ENCODE assay signal across 8 cellular contexts in genomic region chrX:9466711-9467110, GRCh38. TPM values are rescaled to one million over a fixed set of nuclear protein-coding genes. Genes with fewer than 3 reads are reported as not detected.
DNase-seq lines count a peak whose midpoint lies in the region; ATAC-seq and TF ChIP-seq lines count a peak whose summit lies in the region.

No MANE protein-coding gene starts in this region.

- no peak for TF ChIP-seq CTCF in SK-N-SH (IDR thresholded peaks at IDR 0.05)
- no peak for TF ChIP-seq CTCF in WERI-Rb-1 (IDR thresholded peaks at IDR 0.05; ENCODE audit: low read depth, low read length)

- no peak for ATAC-seq in SK-N-SH treated with all-trans-retinoic acid at 6 μM for 48 hours
- no peak for ATAC-seq in stimulated activated memory B cell treated with anti-CD40 and anti-IgM and Interleukin-4, amounts not matched to agents 10 μg/mL and 1 μg/mL and 100 μg/mL, for 72 hours
- no peak for ATAC-seq in GM21786 (IDR thresholded peaks at IDR 0.05; ENCODE audit: unreplicated experiment)
- ATAC-seq in HG03432 (IDR thresholded peaks at IDR 0.05; ENCODE audit: unreplicated experiment) = no peak

- no peaks in the 10 kb centered on the region for H3K9me2 ChIP-seq in SK-N-SH

- H3K36me3 Mint-ChIP-seq in stimulated activated memory B cell treated with anti-CD40 and anti-IgM and Interleukin-4, amounts not matched to agents 10 μg/mL and 1 μg/mL and 100 μg/mL, for 72 hours = peaks cover 19% of the 10 kb centered on the region

- H3K9ac ChIP-seq in SK-N-SH = no peak overlapping the region; the same call in 1 of the 2 replicates

- peak overlapping the region; percentile 61 to 71 for H3K4me3 ChIP-seq in SK-N-SH (ENCODE audit: low read depth in 2 of 2, low read length in 1 of 2)
- peak overlapping the region; percentile 69 for H3K4me3 ChIP-seq in WERI-Rb-1 (ENCODE audit: low read depth, low read length)
- H3K4me3 ChIP-seq in iPS-11a (ENCODE audit: low read depth, low read length) = peak overlapping the region; percentile 57

- TF ChIP-seq RAD21 in SK-N-SH (IDR thresholded peaks at IDR 0.05; ENCODE audit: low read length) = no peak

- H3K79me2 ChIP-seq in SK-N-SH (ENCODE audit: insufficient read depth) = peaks cover 56% of the 10 kb centered on the region

- H3F3A ChIP-seq in SK-N-SH (replicated peaks; ENCODE audit: insufficient read depth) = peaks cover 10% of the 10 kb centered on the region

- peak overlapping the region; percentile 70 for H3K4me2 ChIP-seq in SK-N-SH

- POLR2A ChIA-PET in SK-N-SH (lab: Yijun Ruan, JAX) = no interaction called here

- no peak for TF ChIP-seq EP300 in SK-N-SH (IDR thresholded peaks at IDR 0.05; ENCODE audit: borderline replicate concordance in 1 of 2, low read depth in 1 of 2, low read length in 1 of 2)

- H3K36me3 ChIP-seq in SK-N-SH (replicated peaks in 1 of 2; ENCODE audit: control insufficient read depth in 1 of 2, insufficient read depth in 2 of 2, low read length in 1 of 2) (no peaks in the 10 kb centered on the region), WERI-Rb-1 (no peaks in the 10 kb centered on the region)

- no peak overlapping the region for H3K27ac ChIP-seq in SK-N-SH (ENCODE audit: low read depth in 2 of 2, low read length in 1 of 2)
- no peak overlapping the region for H3K27ac ChIP-seq in WERI-Rb-1

- H3K4me1 Mint-ChIP-seq in stimulated activated memory B cell treated with anti-CD40 and anti-IgM and Interleukin-4, amounts not matched to agents 10 μg/mL and 1 μg/mL and 100 μg/mL, for 72 hours = peaks cover 39% of the 10 kb centered on the region

- H3K9me3 Mint-ChIP-seq in stimulated activated memory B cell treated with anti-CD40 and anti-IgM and Interleukin-4, amounts not matched to agents 10 μg/mL and 1 μg/mL and 100 μg/mL, for 72 hours = no peaks in the 10 kb centered on the region

- no peak overlapping the region for H2AFZ ChIP-seq in SK-N-SH (ENCODE audit: low read depth)

- 37% methylated on average over 7 of the region's 7 CpGs for WGBS in SK-N-SH (ENCODE audit: low lambda C conversion rate)

- no peak overlapping the region for H3K27ac Mint-ChIP-seq in stimulated activated memory B cell treated with anti-CD40 and anti-IgM and Interleukin-4, amounts not matched to agents 10 μg/mL and 1 μg/mL and 100 μg/mL, for 72 hours

- peak overlapping the region; percentile 78 for H3K4me3 Mint-ChIP-seq in stimulated activated memory B cell treated with anti-CD40 and anti-IgM and Interleukin-4, amounts not matched to agents 10 μg/mL and 1 μg/mL and 100 μg/mL, for 72 hours

- no peaks in the 10 kb centered on the region for H3K9me3 ChIP-seq in SK-N-SH
- no peaks in the 10 kb centered on the region for H3K9me3 ChIP-seq in WERI-Rb-1 (ENCODE audit: severe bottlenecking)

- peaks cover 33% of the 10 kb centered on the region for H4K20me1 ChIP-seq in SK-N-SH (ENCODE audit: insufficient read depth)

- DNase-seq in SK-N-SH (no peak), WERI-Rb-1 (no peak), GM19238 (ENCODE audit: insufficient read length, low spot score) (no peak)

- CTCF ChIA-PET in SK-N-SH (lab: Yijun Ruan, JAX) = no interaction called here

- peaks cover 10 to 13% of the 10 kb centered on the region in 2 experiments; a peak in 3 of 4 replicates for H3K4me1 ChIP-seq in SK-N-SH (ENCODE audit: control insufficient read depth in 1 of 2, insufficient read depth in 2 of 2, low read depth in 1 of 2, low read length in 1 of 2)

- H3K27me3 Mint-ChIP-seq in stimulated activated memory B cell treated with anti-CD40 and anti-IgM and Interleukin-4, amounts not matched to agents 10 μg/mL and 1 μg/mL and 100 μg/mL, for 72 hours = no peaks in the 10 kb centered on the region

- H3K27me3 ChIP-seq in SK-N-SH (ENCODE audit: insufficient read depth) (peaks cover 11% of the 10 kb centered on the region; the same call in 1 of the 2 replicates), WERI-Rb-1 (ENCODE audit: insufficient read depth, low read depth, severe bottlenecking) (peaks cover 33% of the 10 kb centered on the region)

TF ChIP-seq in SK-N-SH, 30 proteins besides CTCF, POLR2A, EP300 and RAD21:
- TF ChIP-seq NFIC (IDR thresholded peaks at IDR 0.05; ENCODE audit: borderline replicate concordance) (no peak), RFX5 (IDR thresholded peaks at IDR 0.05; ENCODE audit: low read length) (no peak)

TF ChIP-seq in SK-N-SH treated with all-trans-retinoic acid at 6 μM for 48 hours, 23 proteins besides CTCF, POLR2A, EP300 and RAD21:
- TF ChIP-seq ZC3H10 (CRISPR knock-in tag; IDR thresholded peaks at IDR 0.05) = no peak
- TF ChIP-seq, protein P1, sequence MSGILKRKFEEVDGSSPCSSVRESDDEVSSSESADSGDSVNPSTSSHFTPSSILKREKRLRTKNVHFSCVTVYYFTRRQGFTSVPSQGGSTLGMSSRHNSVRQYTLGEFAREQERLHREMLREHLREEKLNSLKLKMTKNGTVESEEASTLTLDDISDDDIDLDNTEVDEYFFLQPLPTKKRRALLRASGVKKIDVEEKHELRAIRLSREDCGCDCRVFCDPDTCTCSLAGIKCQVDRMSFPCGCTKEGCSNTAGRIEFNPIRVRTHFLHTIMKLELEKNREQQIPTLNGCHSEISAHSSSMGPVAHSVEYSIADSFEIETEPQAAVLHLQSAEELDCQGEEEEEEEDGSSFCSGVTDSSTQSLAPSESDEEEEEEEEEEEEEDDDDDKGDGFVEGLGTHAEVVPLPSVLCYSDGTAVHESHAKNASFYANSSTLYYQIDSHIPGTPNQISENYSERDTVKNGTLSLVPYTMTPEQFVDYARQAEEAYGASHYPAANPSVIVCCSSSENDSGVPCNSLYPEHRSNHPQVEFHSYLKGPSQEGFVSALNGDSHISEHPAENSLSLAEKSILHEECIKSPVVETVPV (CRISPR knock-in tag; IDR thresholded peaks at IDR 0.05) = no peak
- TF ChIP-seq ZNF8 (CRISPR knock-in tag; IDR thresholded peaks at IDR 0.05) = no peak
- no peak for TF ChIP-seq ESRRG (CRISPR knock-in tag; IDR thresholded peaks at IDR 0.05)
- TF ChIP-seq ZNF565 (CRISPR knock-in tag; conservative IDR thresholded peaks at IDR 0.05; ENCODE audit: low read depth) = no peak
- no peak for TF ChIP-seq GLIS3 (CRISPR knock-in tag; IDR thresholded peaks at IDR 0.05)
- TF ChIP-seq TOX (CRISPR knock-in tag; IDR thresholded peaks at IDR 0.05; ENCODE audit: borderline replicate concordance) = no peak

RNA-seq across cellular contexts. Expression of gene TBL1X, which starts 1.9 kb away (rescaled TPM):
- 7.6 and 10.6 TPM in 2 replicates for polyA plus RNA-seq in SK-N-SH (2012; rRNA removed)
- 8.3 and 10.4 TPM in 2 replicates for polyA plus RNA-seq in SK-N-SH (2012; cell fraction: cytosol; rRNA removed)
- 18.6 and 21.2 TPM in 2 replicates for polyA plus RNA-seq in SK-N-SH (2012; cell fraction: nucleus; rRNA removed)
